Comparison of ENCODE assay signal across 8 cellular contexts in the genomic region with DNA sequence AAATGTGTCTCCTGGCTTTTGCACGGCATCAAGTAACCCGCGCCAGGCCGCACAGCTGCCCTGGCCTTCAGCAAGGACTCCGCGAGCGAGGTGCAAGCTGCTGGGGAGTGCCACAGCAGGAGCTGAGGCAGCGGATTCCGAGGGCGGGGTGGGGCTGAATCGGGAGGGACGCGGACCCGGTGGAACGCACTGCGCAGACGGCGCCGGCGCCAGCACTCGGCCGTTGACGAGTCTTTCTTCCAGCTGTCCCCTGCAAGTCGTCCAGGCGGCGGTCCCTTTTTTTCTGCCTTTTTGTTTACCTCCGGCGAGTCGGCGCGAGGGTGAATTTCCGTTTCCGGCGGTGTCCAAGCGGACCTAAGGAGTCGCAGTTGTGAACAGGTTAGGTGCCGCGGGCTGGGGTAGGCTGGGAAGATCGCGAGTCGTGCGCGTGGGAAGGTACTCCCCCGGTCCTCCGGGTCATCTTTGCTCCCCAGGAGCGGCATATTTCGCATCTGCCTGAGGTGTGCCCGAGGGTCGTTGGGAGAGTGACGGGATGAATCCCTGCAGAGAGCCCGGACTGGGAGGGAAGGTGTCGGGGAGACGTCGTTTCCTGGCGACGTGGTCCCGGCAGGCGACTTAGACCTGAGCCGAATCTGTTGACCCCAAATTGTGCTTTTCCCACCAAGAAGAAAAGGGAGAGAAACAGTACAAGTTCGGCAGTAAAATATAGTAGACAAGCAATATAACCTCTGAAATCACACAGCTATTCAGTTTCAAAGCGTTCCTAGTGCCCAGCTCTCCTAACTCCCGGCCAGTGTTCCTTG.
A peak's percentile ranks its signal among the peaks of the same experiment; 100 is the strongest.
DNase-seq lines count a peak whose midpoint lies in the region; ATAC-seq and TF ChIP-seq lines count a peak whose summit lies in the region.
"Not testable (repeated sequence)": the region's sequence is repeated elsewhere in the genome, so short reads cannot be mapped to it uniquely, and the experiment has no call there.

No MANE protein-coding gene starts in this region.

- intact Hi-C loops in left colon (cut with DNase I, micrococcal nuclease) = not testable (repeated sequence)

- ATAC-seq in HG03196 (IDR thresholded peaks at IDR 0.05; ENCODE audit: unreplicated experiment) = peak; percentile 68
- ATAC-seq in left colon = peak; percentile 87

- H3K4me3 ChIP-seq in AG10803 (ENCODE audit: low read length) = peak overlapping the region; percentile 69

- peak; percentile 21 for TF ChIP-seq POLR2A in GM19099 (IDR thresholded peaks at IDR 0.05; ENCODE audit: extremely low read depth, insufficient read length, low read depth)

- DNase-seq in AG10803 (ENCODE audit: low read depth) (peak; percentile 15), NCI-H460 (ENCODE audit: extremely low read depth, low read depth) (peak; percentile 38), dedifferentiated amniotic fluid mesenchymal stem cell (ENCODE audit: extremely low spot score) (peak; percentile 16), left colon (peak; percentile 83 to 86)
- peak; percentile 29 to 43 for DNase-seq in activated CD4-positive, alpha-beta T cell treated with anti-CD3 and anti-CD28 coated beads, Interleukin-2, amount 50 U/mL, for 4 hours
- peak; percentile 46 for DNase-seq in stimulated activated CD4-positive, alpha-beta T cell treated with anti-CD3 and anti-CD28 coated beads, Interleukin-12 subunit alpha, Interleukin-12 subunit beta, amount 100 ng/mL, for 4 hours

- TF ChIP-seq CTCF in AG10803 (conservative IDR thresholded peaks at IDR 0.05; ENCODE audit: low read length) = not testable (repeated sequence)

Comparison
In these comparisons a context has a peak if more than half of its experiments do, and no peak if none do; other contexts are left out.
1. Peak in every context shown above with its lines: DNase-seq, ATAC-seq and H3K4me3 ChIP-seq.
2. DNase-seq: peak in every context shown above with its lines; median percentile 84 in left colon; 46 in stimulated activated CD4-positive, alpha-beta T cell treated with anti-CD3 and anti-CD28 coated beads, Interleukin-12 subunit alpha, Interleukin-12 subunit beta, amount 100 ng/mL, for 4 hours; 38 in NCI-H460; 36 in activated CD4-positive, alpha-beta T cell treated with anti-CD3 and anti-CD28 coated beads, Interleukin-2, amount 50 U/mL, for 4 hours; 16 in dedifferentiated amniotic fluid mesenchymal stem cell; 15 in AG10803.